8 cellular contexts compared by ENCODE assay signal in genomic region chr6:26020291-26020982, GRCh38. TPM values are rescaled to one million over a fixed set of nuclear protein-coding genes. Genes with fewer than 3 reads are reported as not detected.
A peak's percentile ranks its signal among the peaks of the same experiment; 100 is the strongest.
DNase-seq lines count a peak whose midpoint lies in the region; ATAC-seq and TF ChIP-seq lines count a peak whose summit lies in the region.

No MANE protein-coding gene starts in this region.

- H3K27ac Mint-ChIP-seq in stimulated activated naive CD8-positive, alpha-beta T cell treated with anti-CD3 and anti-CD28 coated beads, Interleukin-15, Interleukin-2, amounts not matched to agents 100 ng/mL and 50 ng/mL, for 24 hours, result peak overlapping the region; percentile 99

- no peaks in the 10 kb centered on the region for H3K27me3 ChIP-seq in OCI-LY1 (ENCODE audit: insufficient read depth, low read length)
- H3K27me3 ChIP-seq in mononuclear cell (ENCODE audit: insufficient read depth, low read length), result no peaks in the 10 kb centered on the region

- no peaks in the 10 kb centered on the region for H4K20me1 ChIP-seq in OCI-LY1 (ENCODE audit: insufficient read depth, low read length)

- H3K79me2 ChIP-seq in OCI-LY1 (ENCODE audit: insufficient read depth, low read length), result no peaks in the 10 kb centered on the region

- peak overlapping the region; percentile 100 for H3K27ac ChIP-seq in OCI-LY1 (ENCODE audit: low read depth, low read length, poor library complexity, severe bottlenecking)

- no peaks in the 10 kb centered on the region for H3K27me3 Mint-ChIP-seq in stimulated activated naive CD8-positive, alpha-beta T cell treated with anti-CD3 and anti-CD28 coated beads, Interleukin-15, Interleukin-2, amounts not matched to agents 100 ng/mL and 50 ng/mL, for 24 hours

- DNase-seq in COLO668 (lab: John Stamatoyannopoulos, UW; ENCODE audit: unreplicated experiment) (peak; percentile 70), HPDE6-E6E7 (ENCODE audit: extremely low spot score) (peak; percentile 81), activated T-cell treated with anti-CD3 and anti-CD28 coated beads for 48 hours (ENCODE audit: low read depth) (peak; percentile 62), epithelial cell of esophagus (ENCODE audit: low read depth) (peak; percentile 91)

- peak overlapping the region; percentile 92 for H3K9ac ChIP-seq in OCI-LY1 (ENCODE audit: low read length)

- H2AFZ ChIP-seq in OCI-LY1 (ENCODE audit: low read length), result no peak overlapping the region

- peak overlapping the region; percentile 80 for H3K4me2 ChIP-seq in OCI-LY1 (ENCODE audit: low read length)

- H3K9me3 ChIP-seq in OCI-LY1 (ENCODE audit: low read length) (peaks cover 13% of the 10 kb centered on the region; the same call in 1 of the 2 replicates), mononuclear cell (ENCODE audit: low read depth, low read length) (no peaks in the 10 kb centered on the region)

- H3K36me3 ChIP-seq in OCI-LY1 (ENCODE audit: insufficient read depth, low read length), result no peaks in the 10 kb centered on the region; the same call in 1 of the 2 replicates

- no peaks in the 10 kb centered on the region for H3K9me3 Mint-ChIP-seq in stimulated activated naive CD8-positive, alpha-beta T cell treated with anti-CD3 and anti-CD28 coated beads, Interleukin-15, Interleukin-2, amounts not matched to agents 100 ng/mL and 50 ng/mL, for 24 hours

- H3K4me3 Mint-ChIP-seq in stimulated activated naive CD8-positive, alpha-beta T cell treated with anti-CD3 and anti-CD28 coated beads, Interleukin-15, Interleukin-2, amounts not matched to agents 100 ng/mL and 50 ng/mL, for 24 hours, result peak overlapping the region; percentile 96

- ATAC-seq in GM19467 (IDR thresholded peaks at IDR 0.05; ENCODE audit: unreplicated experiment), result peak; percentile 39

- H3K4me3 ChIP-seq in OCI-LY1 (ENCODE audit: low read depth, low read length, poor library complexity, severe bottlenecking), result peak overlapping the region; percentile 66
- peak overlapping the region; percentile 74 for H3K4me3 ChIP-seq in epithelial cell of esophagus (ENCODE audit: low read length)
- H3K4me3 ChIP-seq in mononuclear cell (ENCODE audit: low read length), result peak overlapping the region; percentile 64

- TF ChIP-seq CTCF in OCI-LY1 (IDR thresholded peaks at IDR 0.05; ENCODE audit: low read length), result no peak; the same call in 1 of the 2 replicates
- TF ChIP-seq CTCF in epithelial cell of esophagus (IDR thresholded peaks at IDR 0.05; ENCODE audit: insufficient read depth, low read depth, low read length, missing control alignments), result no peak

- no peaks in the 10 kb centered on the region for H3K9me2 ChIP-seq in OCI-LY1 (ENCODE audit: low read depth, low read length)

- peaks cover 39% of the 10 kb centered on the region for H3K4me1 ChIP-seq in OCI-LY1 (ENCODE audit: insufficient read depth, low read length, severe bottlenecking)
- peaks cover 35% of the 10 kb centered on the region for H3K4me1 ChIP-seq in mononuclear cell (ENCODE audit: insufficient read depth, low read length)

- no peaks in the 10 kb centered on the region for H3K36me3 Mint-ChIP-seq in stimulated activated naive CD8-positive, alpha-beta T cell treated with anti-CD3 and anti-CD28 coated beads, Interleukin-15, Interleukin-2, amounts not matched to agents 100 ng/mL and 50 ng/mL, for 24 hours (ENCODE audit: low read depth)

- 0 out of 2 replicates have a peak, but pooled peaks cover 6% of the 10 kb centered on the region for H3F3A ChIP-seq in OCI-LY1 (ENCODE audit: insufficient read depth, low read length)

- H3K4me1 Mint-ChIP-seq in stimulated activated naive CD8-positive, alpha-beta T cell treated with anti-CD3 and anti-CD28 coated beads, Interleukin-15, Interleukin-2, amounts not matched to agents 100 ng/mL and 50 ng/mL, for 24 hours (ENCODE audit: low read depth), result peaks cover 48% of the 10 kb centered on the region

RNA-seq across cellular contexts. Expression of gene TRIM38, which starts 57.8 kb away (rescaled TPM):
- total RNA-seq in mononuclear cell, result 18.7 TPM

Comparison
In these comparisons a context has a peak if more than half of its experiments do, and no peak if none do; other contexts are left out.
1. Peak in every context shown above with its lines: DNase-seq, ATAC-seq, H3K4me3 ChIP-seq and H3K27ac ChIP-seq.